ENCODE assay signal across 26 cellular contexts in the genomic region with DNA sequence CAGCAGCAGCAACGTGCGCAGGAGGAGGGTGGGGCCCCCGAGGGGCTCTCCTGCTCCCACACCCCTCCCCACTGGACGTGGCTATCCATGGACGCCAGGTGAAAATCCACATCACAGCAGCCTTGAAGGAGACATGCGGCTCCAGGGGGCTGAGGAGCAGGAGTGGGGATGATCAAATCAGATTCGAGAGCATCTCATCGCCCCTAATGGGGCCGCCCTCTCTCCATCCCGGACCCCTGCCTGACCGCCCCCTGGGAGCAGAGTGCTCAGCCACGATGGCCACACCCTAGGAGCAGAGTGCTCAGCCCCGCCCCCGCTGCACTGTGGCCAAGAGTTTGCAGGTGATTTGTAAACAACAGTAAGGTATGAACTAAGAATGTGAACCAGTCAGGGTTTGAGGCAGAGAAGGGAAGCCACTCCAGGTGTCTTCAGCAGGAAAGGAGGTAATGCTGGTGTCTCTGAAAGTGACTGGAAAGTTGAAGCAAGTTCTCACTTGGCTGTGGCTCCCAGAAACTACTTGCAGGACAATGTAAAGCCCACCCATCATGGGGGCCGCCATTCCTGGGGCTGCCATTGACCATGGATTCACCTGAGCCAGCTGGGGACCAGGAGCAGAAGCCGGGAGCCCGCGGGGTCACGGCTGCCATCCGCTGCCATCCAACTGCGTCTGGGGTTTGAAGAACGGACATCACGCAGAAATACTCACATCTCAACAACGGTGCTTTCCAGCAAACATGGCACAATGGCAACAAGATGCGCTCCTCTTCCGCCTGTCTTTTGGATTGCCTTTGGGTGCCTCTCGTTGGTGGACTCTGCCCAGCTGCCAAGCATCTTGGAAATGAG.
DNase-seq lines count a peak whose midpoint lies in the region; ATAC-seq and TF ChIP-seq lines count a peak whose summit lies in the region.
"Had no signal": no experiment of that assay in that cellular context is flagged by ENCODE, and none has a peak within 500 bp of the region (broad histone marks: within the 10 kb centered on the region; RNA-seq: fewer than 3 reads in every experiment).

No MANE protein-coding gene starts in this region.

- CTCF ChIA-PET in RWPE1 (lab: Yijun Ruan, JAX), result no interaction called here

- DNase-seq in activated CD8-positive, alpha-beta memory T cell treated with anti-CD3 and anti-CD28 coated beads for 24 hours, result peak; percentile 24
- no peak for DNase-seq in activated CD8-positive, alpha-beta memory T cell treated with anti-CD3 and anti-CD28 coated beads, Interleukin-2, amount 50 U/mL, for 4 hours
- DNase-seq in NCI-H345 (lab: John Stamatoyannopoulos, UW), result peak; percentile 60
- peak; percentile 35 for DNase-seq in islet precursor cell
- DNase-seq in stimulated activated CD8-positive, alpha-beta memory T cell treated with anti-CD3 and anti-CD28 coated beads, Interleukin-4, amount 100 ng/mL, for 48 hours, result peak; percentile 3
- no peak for DNase-seq in epidermal melanocyte (ENCODE audit: insufficient read length, low spot score)
- DNase-seq in RWPE1 (ENCODE audit: low spot score), result no peak
- DNase-seq: activated B cell treated with CpG ODN at 0.5 μM for 24 hours; activated CD4-positive, alpha-beta T cell treated with anti-CD3 and anti-CD28 coated beads, Interleukin-2, amount 50 U/mL, for 48 hours; activated naive CD8-positive, alpha-beta T cell treated with anti-CD3 and anti-CD28 coated beads, Interleukin-2, amount 10 ng/mL, durations not matched to agents 7 days and 5 days; DMS79 treated with DMSO at 0.1 percent for 48 hours; erythroblast; foreskin melanocyte; GOT3; immature natural killer cell; NCI-H1092 treated with DMSO at 0.1 percent for 48 hours; NCI-H2107; stimulated activated CD4-positive, alpha-beta T cell treated with anti-CD3 and anti-CD28 coated beads, Interleukin-4, amount 100 ng/mL, for 1 hour; stimulated activated naive CD8-positive, alpha-beta T cell treated with anti-CD3 and anti-CD28 coated beads, Interleukin-15, Interleukin-2, amounts not matched to agents 100 U/mL and 50 U/mL, for 24 hours; T1000 had no signal

- no peak for TF ChIP-seq CTCF in RWPE1 (conservative IDR thresholded peaks at IDR 0.05; ENCODE audit: low read depth)

- no peak overlapping the region for H3K27ac ChIP-seq in RWPE1
- H3K27ac ChIP-seq: A549, hepatocyte, HL-60, tibial artery had no signal

- POLR2A ChIA-PET in RWPE1 (lab: Yijun Ruan, JAX; ENCODE audit: low non-redundant PET), result no interaction called here

- no peak for ATAC-seq in HG03108 (IDR thresholded peaks at IDR 0.05; ENCODE audit: unreplicated experiment)
- ATAC-seq: A549; HepG2; stimulated activated naive CD8-positive, alpha-beta T cell treated with anti-CD3 and anti-CD28 coated beads, Interleukin-15, Interleukin-2, amounts not matched to agents 100 U/mL and 50 U/mL, for 24 hours had no signal

Comparison
In these comparisons a context has a peak if more than half of its experiments do, and no peak if none do; other contexts are left out.
1. DNase-seq: peak in activated CD8-positive, alpha-beta memory T cell treated with anti-CD3 and anti-CD28 coated beads for 24 hours (single experiment), NCI-H345 (single experiment), islet precursor cell (single experiment) and stimulated activated CD8-positive, alpha-beta memory T cell treated with anti-CD3 and anti-CD28 coated beads, Interleukin-4, amount 100 ng/mL, for 48 hours (single experiment); none in activated CD8-positive, alpha-beta memory T cell treated with anti-CD3 and anti-CD28 coated beads, Interleukin-2, amount 50 U/mL, for 4 hours (single experiment), epidermal melanocyte (single experiment) and RWPE1 (single experiment).